In the genomic region with DNA sequence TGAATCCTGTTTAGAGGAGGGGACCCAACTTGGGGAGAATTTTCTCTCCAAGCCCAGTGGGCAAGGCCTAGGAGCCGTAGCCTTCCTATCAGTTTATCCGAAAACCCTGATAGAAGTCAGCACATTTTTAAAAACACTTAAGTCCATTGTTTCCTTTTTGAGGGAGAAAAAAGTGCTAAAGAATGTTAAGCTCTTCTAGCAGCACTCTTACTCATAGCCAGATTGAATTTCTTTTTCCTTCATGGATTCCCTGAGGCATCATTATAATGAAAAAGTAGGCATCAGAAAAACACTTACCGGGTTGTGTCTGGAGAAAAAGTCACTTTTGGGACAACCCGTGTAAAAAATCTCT, we compare ENCODE assay signal across 12 cellular contexts.
DNase-seq lines count a peak whose midpoint lies in the region; ATAC-seq and TF ChIP-seq lines count a peak whose summit lies in the region.
"Had no signal": no experiment of that assay in that cellular context is flagged by ENCODE, and none has a peak within 500 bp of the region (broad histone marks: within the 10 kb centered on the region; RNA-seq: fewer than 3 reads in every experiment).

No MANE protein-coding gene starts in this region.

- ATAC-seq in left ventricle myocardium superior (peak; percentile 65), GM18517 (IDR thresholded peaks at IDR 0.05; ENCODE audit: unreplicated experiment) (no peak), GM18505 (IDR thresholded peaks at IDR 0.05; ENCODE audit: unreplicated experiment) (no peak)
- ATAC-seq: HepG2 had no signal

- TF ChIP-seq POLR2A in GM18505 (IDR thresholded peaks at IDR 0.05; ENCODE audit: borderline replicate concordance, extremely low read depth, insufficient read depth, insufficient read length) = no peak

- no peaks in the 10 kb centered on the region for H3K36me3 Mint-ChIP-seq in MCF 10A (ENCODE audit: insufficient read depth, unreplicated experiment)

- no peaks in the 10 kb centered on the region for H3K36me3 ChIP-seq in subcutaneous abdominal adipose tissue (ENCODE audit: control insufficient read depth in 5 of 5, insufficient read depth in 5 of 5, low read length in 5 of 5)

- no TSS peak for BruUV-seq in MCF 10A (replicated peaks; lab: Mats Ljungman, UMichigan)

- no peaks in the 10 kb centered on the region for H3K9me3 Mint-ChIP-seq in MCF 10A (ENCODE audit: unreplicated experiment)
- H3K9me3 Mint-ChIP-seq: activated B cell treated with CpG ODN at 0.5 μM for 24 hours had no signal

- no peak overlapping the region for H3K4me3 ChIP-seq in subcutaneous abdominal adipose tissue (ENCODE audit: low read depth in 1 of 5, low read length in 5 of 5)

- H3K9ac ChIP-seq in subcutaneous abdominal adipose tissue (ENCODE audit: low read length in 5 of 5) = no peak overlapping the region

- TF ChIP-seq CTCF in MCF 10A (IDR thresholded peaks at IDR 0.05; ENCODE audit: unreplicated experiment) = no peak

- H3K27me3 Mint-ChIP-seq in MCF 10A (ENCODE audit: insufficient read depth, unreplicated experiment) = no peaks in the 10 kb centered on the region
- H3K27me3 Mint-ChIP-seq: activated B cell treated with CpG ODN at 0.5 μM for 24 hours had no signal

- H3K4me1 Mint-ChIP-seq in MCF 10A (ENCODE audit: insufficient read depth, unreplicated experiment) = peaks cover 40% of the 10 kb centered on the region
- H3K4me1 Mint-ChIP-seq: activated B cell treated with CpG ODN at 0.5 μM for 24 hours had no signal

- H3K4me3 Mint-ChIP-seq in MCF 10A (ENCODE audit: unreplicated experiment) = no peak overlapping the region
- H3K4me3 Mint-ChIP-seq: activated B cell treated with CpG ODN at 0.5 μM for 24 hours had no signal

- H3K27ac ChIP-seq in subcutaneous abdominal adipose tissue (ENCODE audit: low read depth, low read length) = peak overlapping the region; percentile 43

- CTCF ChIA-PET in MCF 10A (lab: Yijun Ruan, JAX) = no interaction called here

- no peaks in the 10 kb centered on the region for H3K9me3 ChIP-seq in subcutaneous abdominal adipose tissue (ENCODE audit: control insufficient read depth in 5 of 5, low read length in 5 of 5)

- POLR2A ChIA-PET in MCF 10A (lab: Yijun Ruan, JAX) = interaction anchor here (0.5 to 1.2 kb wide), 2 partner anchors 10 to 16 kb away, joined by 3 read pairs; no protein-coding TSS in a partner anchor

- no peaks in the 10 kb centered on the region for H3K27me3 ChIP-seq in subcutaneous abdominal adipose tissue (ENCODE audit: control insufficient read depth in 5 of 5, insufficient read depth in 4 of 5, low read length in 5 of 5)

- DNase-seq in HS-27A (ENCODE audit: low read depth) (peak; percentile 29), MCF 10A (ENCODE audit: unreplicated experiment) (no peak), left ventricle myocardium superior (no peak), NOMO-1 treated with dmso at 0.1 percent for 144 hours (lab: John Stamatoyannopoulos, UW; ENCODE audit: unreplicated experiment) (no peak)
- no peak for DNase-seq in stimulated activated CD4-positive, alpha-beta T cell treated with anti-CD3 and anti-CD28 coated beads, Interleukin-2, amount 100 ng/mL, for 48 hours
- DNase-seq: activated B cell treated with CpG ODN at 0.5 μM for 24 hours, head of caudate nucleus, NCI-H2081 treated with DMSO at 0.1 percent for 48 hours had no signal

- H3K27ac Mint-ChIP-seq in MCF 10A (ENCODE audit: low read depth, unreplicated experiment) = peak overlapping the region; percentile 74
- H3K27ac Mint-ChIP-seq: activated B cell treated with CpG ODN at 0.5 μM for 24 hours had no signal

- peaks cover 3 to 28% (median 14%) of the 10 kb centered on the region in 5 donors for H3K4me1 ChIP-seq in subcutaneous abdominal adipose tissue (ENCODE audit: control insufficient read depth in 5 of 5, insufficient read depth in 5 of 5, low read length in 5 of 5)

- intact Hi-C loops in MCF 10A (cut with micrococcal nuclease) (no loop called here), left ventricle myocardium superior (cut with micrococcal nuclease) (no loop called here)
